In genomic region chr22:36922097-36922608, GRCh38 we compare ENCODE assay signal across 19 cellular contexts. TPM values are rescaled to one million over a fixed set of nuclear protein-coding genes. Genes with fewer than 3 reads are reported as not detected.
DNase-seq lines count a peak whose midpoint lies in the region; ATAC-seq and TF ChIP-seq lines count a peak whose summit lies in the region.
"Had no signal": no experiment of that assay in that cellular context is flagged by ENCODE, and none has a peak within 500 bp of the region (broad histone marks: within the 10 kb centered on the region; RNA-seq: fewer than 3 reads in every experiment).

No MANE protein-coding gene starts in this region.

- 31% methylated on average over 6 of the region's 10 CpGs; no CpG with 5 or more reads in 1 of the 2 donors for WGBS in gastroesophageal sphincter (ENCODE audit: low coverage in 1 of 2), 2 donors

- H3K27me3 Mint-ChIP-seq in neural progenitor cell (ENCODE audit: insufficient read depth, low read depth): peaks cover 16% of the 10 kb centered on the region

- ATAC-seq in gastroesophageal sphincter (peak; percentile 19), GM19397 (IDR thresholded peaks at IDR 0.05; ENCODE audit: unreplicated experiment) (no peak)
- ATAC-seq: activated naive CD4-positive, alpha-beta T cell treated with anti-CD3 and anti-CD28 coated beads, Interleukin-2, amount 50 U/mL, for 72 hours; left colon; naive thymus-derived CD8-positive, alpha-beta T cell had no signal

- peak overlapping the region; percentile 73 to 90 (median 84) for H3K4me2 ChIP-seq in BLaER1 treated with 17β-estradiol and CSF1 and Interleukin-3, amounts not matched to agents 10 nM and 100 nM
- H3K4me2 ChIP-seq in neural progenitor cell (no peak overlapping the region), MM.1S (ENCODE audit: low read depth, low read length) (no peak overlapping the region)
- H3K4me2 ChIP-seq: KMS-11 had no signal

- DNase-seq in NCI-H226 (peak; percentile 65), neural progenitor cell (ENCODE audit: low spot score) (peak; percentile 50), MM.1S (no peak), hypothalamus (lab: John Stamatoyannopoulos, UW) (no peak)
- no peak for DNase-seq in stimulated activated CD4-positive, alpha-beta T cell treated with anti-CD3 and anti-CD28 coated beads, Interleukin-4, amount 100 ng/mL, for 24 hours
- DNase-seq: DMS 273 treated with DMSO at 0.1 percent for 48 hours; left colon; NCI-H146; NCI-H510A treated with DMSO at 0.1 percent for 48 hours; sigmoid colon; stimulated activated naive CD8-positive, alpha-beta T cell treated with anti-CD3 and anti-CD28 coated beads, Interleukin-15, amount 100 ng/mL, for 72 hours had no signal

- H3K36me3 Mint-ChIP-seq in neural progenitor cell: no peaks in the 10 kb centered on the region
- H3K36me3 Mint-ChIP-seq: activated naive CD4-positive, alpha-beta T cell treated with anti-CD3 and anti-CD28 coated beads, Interleukin-2, amount 50 U/mL, for 72 hours; naive thymus-derived CD8-positive, alpha-beta T cell had no signal

- H3K4me1 Mint-ChIP-seq in neural progenitor cell: peaks cover 11% of the 10 kb centered on the region
- H3K4me1 Mint-ChIP-seq: activated CD4-positive, alpha-beta T cell treated with anti-CD3 and anti-CD28 coated beads for 36 hours had no signal

- peak overlapping the region; percentile 1 to 65 (median 35); a peak in 14 of 22 replicates for H3K9ac ChIP-seq in BLaER1 treated with 17β-estradiol and CSF1 and Interleukin-3, amounts not matched to agents 10 nM and 100 nM
- H3K9ac ChIP-seq in neural progenitor cell (no peak overlapping the region), MM.1S (ENCODE audit: low read length) (no peak overlapping the region)
- H3K9ac ChIP-seq: KMS-11 had no signal

- H3K79me2 ChIP-seq in neural progenitor cell (ENCODE audit: low read depth): no peaks in the 10 kb centered on the region
- peaks cover 80% of the 10 kb centered on the region for H3K79me2 ChIP-seq in MM.1S (ENCODE audit: low read length)

- H3K4me1 ChIP-seq in BLaER1 treated with 17β-estradiol and CSF1 and Interleukin-3, amounts not matched to agents 10 nM and 100 nM: peaks cover 45 to 66% (median 52%) of the 10 kb centered on the region in 10 experiments
- H3K4me1 ChIP-seq in gastroesophageal sphincter (peaks cover 0 to 11% (median 0%) of the 10 kb centered on the region in 3 donors), neural progenitor cell (peaks cover 10% of the 10 kb centered on the region), MM.1S (ENCODE audit: low read length) (peaks cover 27% of the 10 kb centered on the region; the same call in 1 of the 2 replicates)
- H3K4me1 ChIP-seq: breast epithelium had no signal

- H2AFZ ChIP-seq in neural progenitor cell (replicated peaks) (peak overlapping the region; percentile 82), MM.1S (ENCODE audit: low read length) (no peak overlapping the region)

- TF ChIP-seq EP300 in gastroesophageal sphincter (IDR thresholded peaks at IDR 0.05): no peak

- H3K27ac Mint-ChIP-seq in neural progenitor cell: no peak overlapping the region
- H3K27ac Mint-ChIP-seq: activated CD4-positive, alpha-beta T cell treated with anti-CD3 and anti-CD28 coated beads for 36 hours; activated naive CD4-positive, alpha-beta T cell treated with anti-CD3 and anti-CD28 coated beads, Interleukin-2, amount 50 U/mL, for 72 hours; naive thymus-derived CD8-positive, alpha-beta T cell had no signal

- no peak overlapping the region for H3K4me3 ChIP-seq in BLaER1 treated with 17β-estradiol and CSF1 and Interleukin-3, amounts not matched to agents 10 nM and 100 nM
- no peak overlapping the region for H3K4me3 ChIP-seq in gastroesophageal sphincter
- H3K4me3 ChIP-seq in neural progenitor cell: no peak overlapping the region
- H3K4me3 ChIP-seq in MM.1S (ENCODE audit: low read length): no peak overlapping the region
- H3K4me3 ChIP-seq: breast epithelium, sigmoid colon had no signal

- H3K4me3 Mint-ChIP-seq in neural progenitor cell: no peak overlapping the region
- H3K4me3 Mint-ChIP-seq: activated CD4-positive, alpha-beta T cell treated with anti-CD3 and anti-CD28 coated beads for 36 hours; naive thymus-derived CD8-positive, alpha-beta T cell; stimulated activated naive CD8-positive, alpha-beta T cell treated with anti-CD3 and anti-CD28 coated beads, Interleukin-15, amount 100 ng/mL, for 72 hours had no signal

- no peaks in the 10 kb centered on the region for H3K27me3 ChIP-seq in BLaER1 treated with 17β-estradiol and CSF1 and Interleukin-3, amounts not matched to agents 10 nM and 100 nM
- H3K27me3 ChIP-seq in gastroesophageal sphincter (peaks cover 82% of the 10 kb centered on the region), neural progenitor cell (no peaks in the 10 kb centered on the region), MM.1S (replicated peaks; ENCODE audit: insufficient read depth, low read length) (no peaks in the 10 kb centered on the region)
- H3K27me3 ChIP-seq: sigmoid colon had no signal

- H3K9me2 ChIP-seq in MM.1S (replicated peaks; ENCODE audit: insufficient read depth, low read length): no peaks in the 10 kb centered on the region

- TF ChIP-seq POLR2A in gastroesophageal sphincter (IDR thresholded peaks at IDR 0.05): no peak

- H3K9me3 Mint-ChIP-seq in neural progenitor cell: no peaks in the 10 kb centered on the region
- H3K9me3 Mint-ChIP-seq: activated naive CD4-positive, alpha-beta T cell treated with anti-CD3 and anti-CD28 coated beads, Interleukin-2, amount 50 U/mL, for 72 hours had no signal

- peaks cover 7 to 9% (median 8%) of the 10 kb centered on the region in 11 experiments; a peak in 21 of 22 replicates for H3K9me3 ChIP-seq in BLaER1 treated with 17β-estradiol and CSF1 and Interleukin-3, amounts not matched to agents 10 nM and 100 nM (replicated peaks in 1 of 11)
- H3K9me3 ChIP-seq in gastroesophageal sphincter (peaks cover 0 to 8% (median 0%) of the 10 kb centered on the region in 3 donors), neural progenitor cell (ENCODE audit: low read depth) (no peaks in the 10 kb centered on the region), MM.1S (replicated peaks; ENCODE audit: insufficient read depth, low read length) (no peaks in the 10 kb centered on the region)
- H3K9me3 ChIP-seq: sigmoid colon had no signal

- peaks cover 5 to 48% (median 13%) of the 10 kb centered on the region in 11 experiments; a peak in 13 of 22 replicates for H4K20me1 ChIP-seq in BLaER1 treated with 17β-estradiol and CSF1 and Interleukin-3, amounts not matched to agents 10 nM and 100 nM
- no peaks in the 10 kb centered on the region for H4K20me1 ChIP-seq in neural progenitor cell (ENCODE audit: low read depth)
- no peaks in the 10 kb centered on the region for H4K20me1 ChIP-seq in MM.1S (ENCODE audit: insufficient read depth, low read length)

- H3F3A ChIP-seq in neural progenitor cell (ENCODE audit: low read depth): no peaks in the 10 kb centered on the region
- no peaks in the 10 kb centered on the region for H3F3A ChIP-seq in MM.1S (ENCODE audit: insufficient read depth, low read length)

- H3K27ac ChIP-seq in BLaER1 treated with 17β-estradiol and CSF1 and Interleukin-3, amounts not matched to agents 10 nM and 100 nM: peak overlapping the region in 10 of 11 experiments; percentile 15 to 69 (median 54); a peak in 18 of 22 replicates
- no peak overlapping the region for H3K27ac ChIP-seq in gastroesophageal sphincter
- H3K27ac ChIP-seq in neural progenitor cell: no peak overlapping the region
- no peak overlapping the region for H3K27ac ChIP-seq in MM.1S (ENCODE audit: low read length)
- H3K27ac ChIP-seq: breast epithelium, KMS-11 had no signal

- H3K36me3 ChIP-seq in BLaER1 treated with 17β-estradiol and CSF1 and Interleukin-3, amounts not matched to agents 10 nM and 100 nM: peaks cover 38 to 74% (median 63%) of the 10 kb centered on the region in 11 experiments
- H3K36me3 ChIP-seq in gastroesophageal sphincter: no peaks in the 10 kb centered on the region
- H3K36me3 ChIP-seq in neural progenitor cell: no peaks in the 10 kb centered on the region
- H3K36me3 ChIP-seq in MM.1S (replicated peaks; ENCODE audit: insufficient read depth, low read length): peaks cover 9% of the 10 kb centered on the region; the same call in 1 of the 2 replicates
- H3K36me3 ChIP-seq: breast epithelium, sigmoid colon had no signal

- TF ChIP-seq CTCF in gastroesophageal sphincter (IDR thresholded peaks at IDR 0.05): no peak
- no peak for TF ChIP-seq CTCF in neural progenitor cell (IDR thresholded peaks at IDR 0.05)
- TF ChIP-seq CTCF in MM.1S (IDR thresholded peaks at IDR 0.05; ENCODE audit: low read length): no peak

RNA-seq across cellular contexts. Expression of gene CSF2RB, which starts 8.7 kb away (rescaled TPM):
- 10 to 100 TPM in 1 of 4 donors, 1 to 10 TPM in 3; 1.4 to 12.0 (median 4.0) TPM for total RNA-seq in gastroesophageal sphincter
- total RNA-seq in neural progenitor cell (ENCODE audit: low replicate concordance): 0.03 TPM in 1 of 2 replicates, not detected in the other

Comparison
In these comparisons a context has a peak if more than half of its experiments do, and no peak if none do; other contexts are left out.
1. H3K27ac ChIP-seq: peak in BLaER1 treated with 17β-estradiol and CSF1 and Interleukin-3, amounts not matched to agents 10 nM and 100 nM (10 of 11); none in gastroesophageal sphincter (0 of 4), neural progenitor cell (single experiment) and MM.1S (single experiment).
2. H3K4me2 ChIP-seq: peak in BLaER1 treated with 17β-estradiol and CSF1 and Interleukin-3, amounts not matched to agents 10 nM and 100 nM (11 of 11); none in neural progenitor cell (single experiment) and MM.1S (single experiment).
3. H3K9ac ChIP-seq: peak in BLaER1 treated with 17β-estradiol and CSF1 and Interleukin-3, amounts not matched to agents 10 nM and 100 nM (11 of 11); none in neural progenitor cell (single experiment) and MM.1S (single experiment).
4. DNase-seq: peak in NCI-H226 (single experiment) and neural progenitor cell (single experiment); none in MM.1S (single experiment), stimulated activated CD4-positive, alpha-beta T cell treated with anti-CD3 and anti-CD28 coated beads, Interleukin-4, amount 100 ng/mL, for 24 hours (single experiment) and hypothalamus (0 of 51).